ENCODE assay signal across 1 cellular context in genomic region chr3:187039100-187039722, GRCh38.
A peak's percentile ranks its signal among the peaks of the same experiment; 100 is the strongest.
TF ChIP-seq lines count a peak whose summit lies in the region.

No MANE protein-coding gene starts in this region.

TF ChIP-seq in HepG2, 621 proteins besides CTCF, POLR2A, EP300 and RAD21 (continued from another document and continues in another):
- TF ChIP-seq ZNF574 (CRISPR knock-in tag; IDR thresholded peaks at IDR 0.05) (peak; percentile 42), ZNF331 (CRISPR knock-in tag; IDR thresholded peaks at IDR 0.05) (peak; percentile 39; the same call in 1 of the 2 replicates), ZNF572 (CRISPR knock-in tag; IDR thresholded peaks at IDR 0.05) (no peak), ZNF124 (CRISPR knock-in tag; IDR thresholded peaks at IDR 0.05) (no peak), TCF12 (IDR thresholded peaks at IDR 0.05) (no peak), TCF12 (CRISPR knock-in tag; IDR thresholded peaks at IDR 0.05) (no peak), FOXO1 (CRISPR knock-in tag; IDR thresholded peaks at IDR 0.05) (no peak), RFXAP (CRISPR knock-in tag; IDR thresholded peaks at IDR 0.05; ENCODE audit: borderline replicate concordance) (0 out of 2 replicates have a peak, but pooled peaks have one; percentile 25), MXD4 (CRISPR knock-in tag; IDR thresholded peaks at IDR 0.05) (peak; percentile 90), RNF219 (CRISPR knock-in tag; IDR thresholded peaks at IDR 0.05) (no peak), ZNF878 (CRISPR knock-in tag; IDR thresholded peaks at IDR 0.05) (peak; percentile 90), UBTF (CRISPR knock-in tag; IDR thresholded peaks at IDR 0.05) (peak; percentile 46; the same call in 1 of the 2 replicates), ZNF281 (CRISPR knock-in tag; IDR thresholded peaks at IDR 0.05; ENCODE audit: borderline replicate concordance) (no peak), ARID4A (CRISPR knock-in tag; IDR thresholded peaks at IDR 0.05; ENCODE audit: borderline replicate concordance) (peak; percentile 66; the same call in 1 of the 2 replicates), TARDBP (CRISPR knock-in tag; IDR thresholded peaks at IDR 0.05) (peak; percentile 53; the same call in 1 of the 2 replicates), ZMAT3 (CRISPR knock-in tag; conservative IDR thresholded peaks at IDR 0.05) (0 out of 2 replicates have a peak, but pooled peaks have one; percentile 21), CREB3 (CRISPR knock-in tag; IDR thresholded peaks at IDR 0.05) (0 out of 2 replicates have a peak, but pooled peaks have one; percentile 27), ZNF782 (CRISPR knock-in tag; IDR thresholded peaks at IDR 0.05; ENCODE audit: borderline replicate concordance) (no peak), DNMT3B (CRISPR knock-in tag; conservative IDR thresholded peaks at IDR 0.05) (peak; percentile 27; the same call in 1 of the 2 replicates), CSRNP2 (CRISPR knock-in tag; conservative IDR thresholded peaks at IDR 0.05; ENCODE audit: low read depth) (no peak), ZFP41 (CRISPR knock-in tag; IDR thresholded peaks at IDR 0.05; ENCODE audit: borderline replicate concordance) (no peak), ATF7 (IDR thresholded peaks at IDR 0.05) (no peak), ATF7 (CRISPR knock-in tag; IDR thresholded peaks at IDR 0.05) (no peak), CBX5 (CRISPR knock-in tag; IDR thresholded peaks at IDR 0.05; ENCODE audit: borderline replicate concordance) (peak; percentile 71; the same call in 1 of the 2 replicates), IRF2 (CRISPR knock-in tag; IDR thresholded peaks at IDR 0.05) (peak; percentile 53), POGZ (CRISPR knock-in tag; IDR thresholded peaks at IDR 0.05) (no peak), CENPX (CRISPR knock-in tag; IDR thresholded peaks at IDR 0.05) (no peak), HOXA5 (CRISPR knock-in tag; IDR thresholded peaks at IDR 0.05) (peak; percentile 50; the same call in 1 of the 2 replicates), FOSL2 (CRISPR knock-in tag; IDR thresholded peaks at IDR 0.05) (peak; percentile 51; the same call in 1 of the 2 replicates), PRDM15 (CRISPR knock-in tag; IDR thresholded peaks at IDR 0.05) (no peak), TSC22D2 (CRISPR knock-in tag; IDR thresholded peaks at IDR 0.05; ENCODE audit: borderline replicate concordance) (no peak), MXI1 (IDR thresholded peaks at IDR 0.05; ENCODE audit: borderline replicate concordance, low read depth, low read length) (peak; percentile 74; the same call in 1 of the 3 replicates), PPARG (CRISPR knock-in tag; conservative IDR thresholded peaks at IDR 0.05) (no peak), MNT (IDR thresholded peaks at IDR 0.05) (peak; percentile 34; the same call in 1 of the 2 replicates), RXRB (CRISPR knock-in tag; IDR thresholded peaks at IDR 0.05; ENCODE audit: borderline replicate concordance) (peak; percentile 71)
